In genomic region chr13:114145722-114146121, GRCh38 we compare ENCODE assay signal across 21 cellular contexts. TPM values are rescaled to one million over a fixed set of nuclear protein-coding genes. Genes with fewer than 3 reads are reported as not detected.
DNase-seq lines count a peak whose midpoint lies in the region; ATAC-seq and TF ChIP-seq lines count a peak whose summit lies in the region.
"Had no signal": no experiment of that assay in that cellular context is flagged by ENCODE, and none has a peak within 500 bp of the region (broad histone marks: within the 10 kb centered on the region; RNA-seq: fewer than 3 reads in every experiment).

No MANE protein-coding gene starts in this region.

- intact Hi-C loops in activated CD4-positive, alpha-beta T cell treated with anti-CD3 and anti-CD28 coated beads for 36 hours (cut with DNase I, micrococcal nuclease), result loop anchor here in 1 of 2 experiments (5.0 kb wide), 1 partner anchor 33 kb away; no protein-coding TSS in a partner anchor
- intact Hi-C loops in CD4-positive, alpha-beta memory T cell (cut with micrococcal nuclease), result loop anchor here (5.0 kb wide), 1 partner anchor 33 kb away; no protein-coding TSS in a partner anchor
- intact Hi-C loops in activated T-helper 2 cell treated with anti-CD3 and anti-CD28 coated beads, Interferon-gamma antibody, Interleukin-2, Interleukin-4, amounts not matched to agents 10 μg/mL and 5 μg/mL and 100 μg/mL, durations not matched to agents 14 hours and 24 hours and 36 hours (cut with micrococcal nuclease), result loop anchor here (5.0 kb wide), 2 partner anchors 33 to 82 kb away; no protein-coding TSS in a partner anchor

- DNase-seq in activated CD4-positive, alpha-beta T cell treated with anti-CD3 and anti-CD28 coated beads for 36 hours, result peak; percentile 5
- no peak for DNase-seq in activated CD4-positive, alpha-beta T cell treated with anti-CD3 and anti-CD28 coated beads for 4 hours
- peak in 1 of 5 donors; percentile 18 for DNase-seq in CD4-positive, alpha-beta memory T cell
- DNase-seq in neural progenitor cell (ENCODE audit: low spot score) (peak; percentile 7), NCI-H345 (lab: John Stamatoyannopoulos, UW) (no peak), DMS 273 (lab: John Stamatoyannopoulos, UW; ENCODE audit: unreplicated experiment) (no peak)
- DNase-seq in activated T-helper 2 cell treated with anti-CD3 and anti-CD28 coated beads, Interferon-gamma antibody, Interleukin-2, Interleukin-4, amounts not matched to agents 10 μg/mL and 5 μg/mL and 100 μg/mL, durations not matched to agents 14 hours and 24 hours and 36 hours (ENCODE audit: low spot score), result no peak
- DNase-seq: amniotic stem cell, esophagus squamous epithelium, NCI-H526 treated with DMSO at 0.1 percent for 48 hours, PC-9, small intestine, T1000, testis had no signal

- H3K4me1 ChIP-seq in CD4-positive, alpha-beta memory T cell (ENCODE audit: insufficient read depth, low read length), result peaks cover 98% of the 10 kb centered on the region
- H3K4me1 ChIP-seq in neural progenitor cell, result no peaks in the 10 kb centered on the region

- H3K4me1 Mint-ChIP-seq in activated CD4-positive, alpha-beta T cell treated with anti-CD3 and anti-CD28 coated beads for 36 hours, result peaks cover 29% of the 10 kb centered on the region
- H3K4me1 Mint-ChIP-seq in CD4-positive, alpha-beta memory T cell, result peaks cover 46 to 60% (median 57%) of the 10 kb centered on the region in 4 donors
- peaks cover 34% of the 10 kb centered on the region for H3K4me1 Mint-ChIP-seq in activated T-helper 17 cell treated with anti-CD3 and anti-CD28 coated beads, Interleukin-2, amount 50 U/mL, for 72 hours
- H3K4me1 Mint-ChIP-seq in neural progenitor cell, result peaks cover 24% of the 10 kb centered on the region
- peaks cover 57% of the 10 kb centered on the region for H3K4me1 Mint-ChIP-seq in activated T-helper 2 cell treated with anti-CD3 and anti-CD28 coated beads, Interferon-gamma antibody, Interleukin-2, Interleukin-4, amounts not matched to agents 10 μg/mL and 5 μg/mL and 100 μg/mL, durations not matched to agents 14 hours and 24 hours and 36 hours (ENCODE audit: low read depth)

- CTCF ChIA-PET in activated CD4-positive, alpha-beta T cell treated with anti-CD3 and anti-CD28 coated beads for 36 hours (lab: Charles Lee), result interaction anchor here (0.5 to 1.4 kb wide), 5 partner anchors 15 to 84 kb away, joined by 3 to 5 read pairs (median 4); no protein-coding TSS in a partner anchor
- CTCF ChIA-PET in CD4-positive, alpha-beta memory T cell (lab: Charles Lee; ENCODE audit: partially characterized antibody), result no interaction called here

- H3K27ac ChIP-seq in CD4-positive, alpha-beta memory T cell (ENCODE audit: low read depth, low read length), result peak overlapping the region; percentile 38
- no peak overlapping the region for H3K27ac ChIP-seq in neural progenitor cell
- H3K27ac ChIP-seq: esophagus squamous epithelium, PC-9, testis had no signal

- H4K20me1 ChIP-seq in neural progenitor cell (ENCODE audit: low read depth), result no peaks in the 10 kb centered on the region

- POLR2A ChIA-PET in activated CD4-positive, alpha-beta T cell treated with anti-CD3 and anti-CD28 coated beads for 36 hours (lab: Charles Lee), result interaction anchor here (1.1 kb wide), 1 partner anchor 16 kb away, joined by 4 read pairs; no protein-coding TSS in a partner anchor
- POLR2A ChIA-PET in CD4-positive, alpha-beta memory T cell (lab: Charles Lee; ENCODE audit: partially characterized antibody), result interaction anchor here (0.8 to 5.4 kb wide), 9 partner anchors 11 to 80 kb away, joined by 3 to 170 read pairs (median 5); partner anchors contain the start of gene RASA3

- H3F3A ChIP-seq in neural progenitor cell (ENCODE audit: low read depth), result peaks cover 3% of the 10 kb centered on the region

- H3K27me3 Mint-ChIP-seq in activated CD4-positive, alpha-beta T cell treated with anti-CD3 and anti-CD28 coated beads for 36 hours, result no peaks in the 10 kb centered on the region
- no peaks in the 10 kb centered on the region for H3K27me3 Mint-ChIP-seq in CD4-positive, alpha-beta memory T cell
- H3K27me3 Mint-ChIP-seq in activated T-helper 17 cell treated with anti-CD3 and anti-CD28 coated beads, Interleukin-2, amount 50 U/mL, for 72 hours, result no peaks in the 10 kb centered on the region
- H3K27me3 Mint-ChIP-seq in neural progenitor cell (ENCODE audit: insufficient read depth, low read depth), result peaks cover 3% of the 10 kb centered on the region
- H3K27me3 Mint-ChIP-seq in activated T-helper 2 cell treated with anti-CD3 and anti-CD28 coated beads, Interferon-gamma antibody, Interleukin-2, Interleukin-4, amounts not matched to agents 10 μg/mL and 5 μg/mL and 100 μg/mL, durations not matched to agents 14 hours and 24 hours and 36 hours (ENCODE audit: low read depth), result peaks cover 6% of the 10 kb centered on the region

- H3K27ac Mint-ChIP-seq in activated CD4-positive, alpha-beta T cell treated with anti-CD3 and anti-CD28 coated beads for 36 hours, result no peak overlapping the region
- H3K27ac Mint-ChIP-seq in CD4-positive, alpha-beta memory T cell, result peak overlapping the region in 5 of 7 donors; percentile 91 to 96 (median 94)
- H3K27ac Mint-ChIP-seq in activated T-helper 17 cell treated with anti-CD3 and anti-CD28 coated beads, Interleukin-2, amount 50 U/mL, for 72 hours, result no peak overlapping the region
- H3K27ac Mint-ChIP-seq in neural progenitor cell, result no peak overlapping the region
- no peak overlapping the region for H3K27ac Mint-ChIP-seq in activated T-helper 2 cell treated with anti-CD3 and anti-CD28 coated beads, Interferon-gamma antibody, Interleukin-2, Interleukin-4, amounts not matched to agents 10 μg/mL and 5 μg/mL and 100 μg/mL, durations not matched to agents 14 hours and 24 hours and 36 hours
- H3K27ac Mint-ChIP-seq: progenitor cell of endocrine pancreas had no signal

- H3K36me3 ChIP-seq in CD4-positive, alpha-beta memory T cell (ENCODE audit: insufficient read depth, low read length), result no peaks in the 10 kb centered on the region
- no peaks in the 10 kb centered on the region for H3K36me3 ChIP-seq in neural progenitor cell
- H3K36me3 ChIP-seq: esophagus squamous epithelium had no signal

- H3K79me2 ChIP-seq in neural progenitor cell (ENCODE audit: low read depth), result no peaks in the 10 kb centered on the region

- no peaks in the 10 kb centered on the region for H3K36me3 Mint-ChIP-seq in activated CD4-positive, alpha-beta T cell treated with anti-CD3 and anti-CD28 coated beads for 36 hours (ENCODE audit: low read depth)
- peaks cover 7% of the 10 kb centered on the region in 2 donors for H3K36me3 Mint-ChIP-seq in CD4-positive, alpha-beta memory T cell
- H3K36me3 Mint-ChIP-seq in activated T-helper 17 cell treated with anti-CD3 and anti-CD28 coated beads, Interleukin-2, amount 50 U/mL, for 72 hours (ENCODE audit: low read depth), result no peaks in the 10 kb centered on the region
- H3K36me3 Mint-ChIP-seq in neural progenitor cell, result no peaks in the 10 kb centered on the region
- H3K36me3 Mint-ChIP-seq in activated T-helper 2 cell treated with anti-CD3 and anti-CD28 coated beads, Interferon-gamma antibody, Interleukin-2, Interleukin-4, amounts not matched to agents 10 μg/mL and 5 μg/mL and 100 μg/mL, durations not matched to agents 14 hours and 24 hours and 36 hours (ENCODE audit: low read depth), result no peaks in the 10 kb centered on the region

- H3K4me2 ChIP-seq in neural progenitor cell, result no peak overlapping the region
- H3K4me2 ChIP-seq: PC-9 had no signal

- ATAC-seq in activated CD4-positive, alpha-beta T cell treated with anti-CD3 and anti-CD28 coated beads for 36 hours, result no peak
- ATAC-seq in activated T-helper 17 cell treated with anti-CD3 and anti-CD28 coated beads, Interleukin-2, amount 50 U/mL, for 72 hours (replicated peaks), result no peak
- ATAC-seq: activated CD4-positive, CD25-positive, alpha-beta regulatory T cell treated with anti-CD3 and anti-CD28 coated beads, Interleukin-2, amount 50 U/mL, for 24 hours had no signal

- no peak overlapping the region for H2AFZ ChIP-seq in neural progenitor cell (replicated peaks)
- H2AFZ ChIP-seq: PC-9 had no signal

- no peaks in the 10 kb centered on the region for H3K27me3 ChIP-seq in CD4-positive, alpha-beta memory T cell (ENCODE audit: insufficient read depth, low read length)
- H3K27me3 ChIP-seq in neural progenitor cell, result no peaks in the 10 kb centered on the region
- H3K27me3 ChIP-seq: testis had no signal

- H3K9me3 Mint-ChIP-seq in activated CD4-positive, alpha-beta T cell treated with anti-CD3 and anti-CD28 coated beads for 36 hours (ENCODE audit: low read depth), result no peaks in the 10 kb centered on the region
- H3K9me3 Mint-ChIP-seq in CD4-positive, alpha-beta memory T cell, result no peaks in the 10 kb centered on the region
- no peaks in the 10 kb centered on the region for H3K9me3 Mint-ChIP-seq in activated T-helper 17 cell treated with anti-CD3 and anti-CD28 coated beads, Interleukin-2, amount 50 U/mL, for 72 hours
- no peaks in the 10 kb centered on the region for H3K9me3 Mint-ChIP-seq in neural progenitor cell
- no peaks in the 10 kb centered on the region for H3K9me3 Mint-ChIP-seq in activated T-helper 2 cell treated with anti-CD3 and anti-CD28 coated beads, Interferon-gamma antibody, Interleukin-2, Interleukin-4, amounts not matched to agents 10 μg/mL and 5 μg/mL and 100 μg/mL, durations not matched to agents 14 hours and 24 hours and 36 hours

- H3K4me3 ChIP-seq in CD4-positive, alpha-beta memory T cell (ENCODE audit: low read length in 2 of 2), result no peak overlapping the region
- H3K4me3 ChIP-seq in neural progenitor cell, result no peak overlapping the region
- H3K4me3 ChIP-seq: esophagus squamous epithelium, lung, PC-9, testis had no signal

- no peak overlapping the region for H3K4me3 Mint-ChIP-seq in activated CD4-positive, alpha-beta T cell treated with anti-CD3 and anti-CD28 coated beads for 36 hours
- peak overlapping the region in 7 of 8 donors; percentile 42 to 78 (median 68) for H3K4me3 Mint-ChIP-seq in CD4-positive, alpha-beta memory T cell
- H3K4me3 Mint-ChIP-seq in activated T-helper 17 cell treated with anti-CD3 and anti-CD28 coated beads, Interleukin-2, amount 50 U/mL, for 72 hours, result peak overlapping the region; percentile 64
- H3K4me3 Mint-ChIP-seq in neural progenitor cell, result no peak overlapping the region
- H3K4me3 Mint-ChIP-seq in activated T-helper 2 cell treated with anti-CD3 and anti-CD28 coated beads, Interferon-gamma antibody, Interleukin-2, Interleukin-4, amounts not matched to agents 10 μg/mL and 5 μg/mL and 100 μg/mL, durations not matched to agents 14 hours and 24 hours and 36 hours (ENCODE audit: low read depth), result no peak overlapping the region

- TF ChIP-seq CTCF in neural progenitor cell (IDR thresholded peaks at IDR 0.05), result no peak

- no peaks in the 10 kb centered on the region for H3K9me3 ChIP-seq in CD4-positive, alpha-beta memory T cell (ENCODE audit: control insufficient read depth in 1 of 2, low read length in 2 of 2)
- no peaks in the 10 kb centered on the region for H3K9me3 ChIP-seq in neural progenitor cell (ENCODE audit: low read depth)
- H3K9me3 ChIP-seq: esophagus squamous epithelium, testis had no signal

- no peak overlapping the region for H3K9ac ChIP-seq in neural progenitor cell

RNA-seq across cellular contexts. Expression of gene RASA3, which starts 13.3 kb away (rescaled TPM):
- 10 to 100 TPM; 33.0 to 34.7 TPM for total RNA-seq in activated CD4-positive, alpha-beta T cell treated with anti-CD3 and anti-CD28 coated beads for 36 hours
- 100 to 1,000 TPM; 171 to 174 TPM for total RNA-seq in CD4-positive, alpha-beta memory T cell
- polyA plus RNA-seq in CD4-positive, alpha-beta memory T cell, result 100 to 1,000 TPM in 1 of 2 donors, 10 to 100 TPM in 1; 65.5 to 141 TPM
- 10 to 100 TPM; 18.4 to 62.5 TPM for total RNA-seq in activated T-helper 17 cell treated with anti-CD3 and anti-CD28 coated beads, Interleukin-2, amount 50 U/mL, for 72 hours
- 2.9 and 6.0 TPM in 2 replicates for total RNA-seq in neural progenitor cell (ENCODE audit: low replicate concordance)
- 13.7 and 13.9 TPM in 2 replicates for total RNA-seq in activated T-helper 2 cell treated with anti-CD3 and anti-CD28 coated beads, Interferon-gamma antibody, Interleukin-2, Interleukin-4, amounts not matched to agents 10 μg/mL and 5 μg/mL and 100 μg/mL, durations not matched to agents 14 hours and 24 hours and 36 hours

RNA-seq across cellular contexts. Expression of gene CFAP97D2, which starts 33.3 kb away (rescaled TPM):
- total RNA-seq in activated CD4-positive, alpha-beta T cell treated with anti-CD3 and anti-CD28 coated beads for 36 hours, result not detected
- not detected for total RNA-seq in CD4-positive, alpha-beta memory T cell
- not detected for polyA plus RNA-seq in CD4-positive, alpha-beta memory T cell
- not detected for total RNA-seq in activated T-helper 17 cell treated with anti-CD3 and anti-CD28 coated beads, Interleukin-2, amount 50 U/mL, for 72 hours
- not detected in 2 replicates for total RNA-seq in neural progenitor cell (ENCODE audit: low replicate concordance)
- not detected in 2 replicates for total RNA-seq in activated T-helper 2 cell treated with anti-CD3 and anti-CD28 coated beads, Interferon-gamma antibody, Interleukin-2, Interleukin-4, amounts not matched to agents 10 μg/mL and 5 μg/mL and 100 μg/mL, durations not matched to agents 14 hours and 24 hours and 36 hours
- total RNA-seq: cardiac septum, esophagus squamous epithelium, myocyte, PC-9, progenitor cell of endocrine pancreas, SK-MEL-5 had no signal
- polyA plus RNA-seq: small intestine had no signal

Comparison
In these comparisons a context has a peak if more than half of its experiments do, and no peak if none do; other contexts are left out.
1. DNase-seq: peak in activated CD4-positive, alpha-beta T cell treated with anti-CD3 and anti-CD28 coated beads for 36 hours (single experiment) and neural progenitor cell (single experiment); none in activated CD4-positive, alpha-beta T cell treated with anti-CD3 and anti-CD28 coated beads for 4 hours (0 of 2), NCI-H345 (single experiment), activated T-helper 2 cell treated with anti-CD3 and anti-CD28 coated beads, Interferon-gamma antibody, Interleukin-2, Interleukin-4, amounts not matched to agents 10 μg/mL and 5 μg/mL and 100 μg/mL, durations not matched to agents 14 hours and 24 hours and 36 hours (single experiment) and DMS 273 (single experiment).
2. H3K27ac Mint-ChIP-seq: peak in CD4-positive, alpha-beta memory T cell (5 of 7); none in activated CD4-positive, alpha-beta T cell treated with anti-CD3 and anti-CD28 coated beads for 36 hours (single experiment), activated T-helper 17 cell treated with anti-CD3 and anti-CD28 coated beads, Interleukin-2, amount 50 U/mL, for 72 hours (single experiment), neural progenitor cell (single experiment) and activated T-helper 2 cell treated with anti-CD3 and anti-CD28 coated beads, Interferon-gamma antibody, Interleukin-2, Interleukin-4, amounts not matched to agents 10 μg/mL and 5 μg/mL and 100 μg/mL, durations not matched to agents 14 hours and 24 hours and 36 hours (single experiment).
3. H3K4me3 Mint-ChIP-seq: peak in CD4-positive, alpha-beta memory T cell (7 of 8) and activated T-helper 17 cell treated with anti-CD3 and anti-CD28 coated beads, Interleukin-2, amount 50 U/mL, for 72 hours (single experiment); none in activated CD4-positive, alpha-beta T cell treated with anti-CD3 and anti-CD28 coated beads for 36 hours (single experiment), neural progenitor cell (single experiment) and activated T-helper 2 cell treated with anti-CD3 and anti-CD28 coated beads, Interferon-gamma antibody, Interleukin-2, Interleukin-4, amounts not matched to agents 10 μg/mL and 5 μg/mL and 100 μg/mL, durations not matched to agents 14 hours and 24 hours and 36 hours (single experiment).